ENCODE assay signal across 2 cellular contexts in genomic region chr17:61834610-61835009, GRCh38.
TF ChIP-seq lines count a peak whose summit lies in the region.

No MANE protein-coding gene starts in this region.

TF ChIP-seq in IMR-90, 13 proteins besides CTCF, POLR2A, EP300 and RAD21:
- TF ChIP-seq SMC3 (IDR thresholded peaks at IDR 0.05; ENCODE audit: low read depth, low read length) (no peak), USF2 (IDR thresholded peaks at IDR 0.05; ENCODE audit: low read depth, low read length) (no peak), RCOR1 (IDR thresholded peaks at IDR 0.05; ENCODE audit: insufficient replicate concordance, low read length) (no peak), FOS (IDR thresholded peaks at IDR 0.05; ENCODE audit: low read depth, low read length) (no peak), MXI1 (IDR thresholded peaks at IDR 0.05; ENCODE audit: borderline replicate concordance, low read depth, low read length) (no peak)

TF ChIP-seq in K562, 482 proteins besides CTCF, POLR2A, EP300 and RAD21:
- TF ChIP-seq ZBTB11 (CRISPR knock-in tag; IDR thresholded peaks at IDR 0.05) (peak in 1 of 3 experiments; percentile 96; a peak in 2 of 6 replicates), BCLAF1 (IDR thresholded peaks at IDR 0.05; ENCODE audit: borderline replicate concordance in 1 of 2, control insufficient read depth in 1 of 2, low read depth in 2 of 2, low read length in 1 of 2) (0 out of 4 replicates have a peak, but pooled peaks of 1 of the 2 experiments have one; percentile 70), NFIC (IDR thresholded peaks at IDR 0.05) (no peak), HBP1 (CRISPR knock-in tag; IDR thresholded peaks at IDR 0.05) (no peak), CBFA2T2 (conservative IDR thresholded peaks at IDR 0.05) (no peak), TFE3 (CRISPR knock-in tag; IDR thresholded peaks at IDR 0.05) (0 out of 2 replicates have a peak, but pooled peaks have one; percentile 49), MTF1 (CRISPR knock-in tag; IDR thresholded peaks at IDR 0.05; ENCODE audit: borderline replicate concordance) (no peak), ZNF175 (CRISPR knock-in tag; IDR thresholded peaks at IDR 0.05; ENCODE audit: low read depth) (no peak)
